8 cellular contexts compared by ENCODE assay signal in the genomic region with DNA sequence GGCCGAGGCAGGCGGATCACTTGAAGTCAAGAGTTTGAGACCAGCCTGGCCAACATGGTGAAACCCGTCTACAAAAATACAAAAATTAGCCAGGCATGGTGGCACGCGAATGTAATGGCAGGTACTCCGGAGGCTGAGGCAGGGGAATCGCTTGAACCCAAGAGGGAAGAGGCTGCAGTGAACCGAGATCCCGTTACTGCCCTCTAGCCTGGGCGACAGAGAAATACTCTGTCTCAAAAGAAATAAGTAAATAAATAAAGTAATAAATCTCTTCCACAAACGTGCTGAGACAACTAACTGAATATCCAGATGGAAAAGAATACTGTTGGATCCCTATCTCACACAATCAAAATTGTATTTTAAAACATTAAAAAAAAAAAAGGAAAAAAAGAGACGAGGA. TPM values are rescaled to one million over a fixed set of nuclear protein-coding genes. Genes with fewer than 3 reads are reported as not detected.
A peak's percentile ranks its signal among the peaks of the same experiment; 100 is the strongest.
DNase-seq lines count a peak whose midpoint lies in the region; ATAC-seq and TF ChIP-seq lines count a peak whose summit lies in the region.

No MANE protein-coding gene starts in this region.

- no peak for ATAC-seq in CD4-positive, alpha-beta T cell (ENCODE audit: poor library complexity)
- no peak for ATAC-seq in GM18517 (IDR thresholded peaks at IDR 0.05; ENCODE audit: unreplicated experiment)

- CTCF ChIA-PET in CD4-positive, alpha-beta T cell (lab: Charles Lee) = no interaction called here

- no peak overlapping the region for H3K27ac ChIP-seq in CD4-positive, alpha-beta T cell (ENCODE audit: low read depth, low read length)
- H3K27ac ChIP-seq in neutrophil = no peak overlapping the region

- TF ChIP-seq CTCF in CD4-positive, alpha-beta T cell (IDR thresholded peaks at IDR 0.05) = no peak
- TF ChIP-seq CTCF in epithelial cell of esophagus (IDR thresholded peaks at IDR 0.05; ENCODE audit: insufficient read depth, low read depth, low read length, missing control alignments) (no peak), neutrophil (IDR thresholded peaks at IDR 0.05) (no peak)

- H3K4me3 Mint-ChIP-seq in CD4-positive, alpha-beta T cell = peak overlapping the region; percentile 96

- peaks cover 7% of the 10 kb centered on the region for H3K9me3 ChIP-seq in CD4-positive, alpha-beta T cell (ENCODE audit: control insufficient read depth, low read length)
- H3K9me3 ChIP-seq in neutrophil = peaks cover 4% of the 10 kb centered on the region

- H3K27me3 Mint-ChIP-seq in CD4-positive, alpha-beta T cell = peaks cover 13% of the 10 kb centered on the region

- POLR2A ChIA-PET in CD4-positive, alpha-beta T cell (lab: Charles Lee) = interaction anchor here (0.6 kb wide), 1 partner anchor 54 kb away, joined by 3 read pairs; no protein-coding TSS in a partner anchor

- H3K36me3 ChIP-seq in neutrophil = no peaks in the 10 kb centered on the region

- intact Hi-C loops in CD4-positive, alpha-beta T cell (cut with DNase I, micrococcal nuclease) = loop anchor here (1.0 to 5.0 kb wide), 6 partner anchors 35 to 269 kb away; a partner anchor contains a TSS

- H3K27ac Mint-ChIP-seq in CD4-positive, alpha-beta T cell = peak overlapping the region; percentile 89

- H3K27me3 ChIP-seq in CD4-positive, alpha-beta T cell (ENCODE audit: control insufficient read depth, insufficient read depth, low read length) = no peaks in the 10 kb centered on the region
- H3K27me3 ChIP-seq in neutrophil = peaks cover 46% of the 10 kb centered on the region

- DNase-seq in CD4-positive, alpha-beta T cell = no peak
- DNase-seq in NCI-H2227 (lab: John Stamatoyannopoulos, UW; ENCODE audit: unreplicated experiment) = peak; percentile 36
- DNase-seq in epithelial cell of esophagus (ENCODE audit: low read depth) = no peak
- no peak for DNase-seq in RPMI8226
- no peak for DNase-seq in mucosa of gallbladder (ENCODE audit: low spot score)
- DNase-seq in SK-N-DZ (ENCODE audit: low spot score) = no peak

- peaks cover 35% of the 10 kb centered on the region for H3K4me1 Mint-ChIP-seq in CD4-positive, alpha-beta T cell (ENCODE audit: low read depth)

- peaks cover 9% of the 10 kb centered on the region for H3K9me3 Mint-ChIP-seq in CD4-positive, alpha-beta T cell

- peaks cover 13 to 18% of the 10 kb centered on the region in 2 experiments for H3K4me1 ChIP-seq in neutrophil (ENCODE audit: control insufficient read depth in 1 of 2, insufficient read depth in 1 of 2, low read depth in 1 of 2, low read length in 1 of 2)

- peaks cover 57% of the 10 kb centered on the region for H3K36me3 Mint-ChIP-seq in CD4-positive, alpha-beta T cell (ENCODE audit: low read depth)

- H3K4me3 ChIP-seq in epithelial cell of esophagus (ENCODE audit: low read length) (peak overlapping the region; percentile 92), neutrophil (ENCODE audit: low read depth in 1 of 2, low read length in 1 of 2) (peak overlapping the region; percentile 73 to 76)

RNA-seq across cellular contexts. Expression of a gene that starts 0.8 kb away (rescaled TPM):
- total RNA-seq in CD4-positive, alpha-beta T cell = 1 to 10 TPM; 2.0 to 2.7 TPM
- total RNA-seq in mucosa of gallbladder = 13.2 TPM
- polyA plus RNA-seq in SK-N-DZ (2014; cell fraction: cytosol; rRNA removed) = 1.1 and 1.4 TPM in 2 replicates
- polyA plus RNA-seq in SK-N-DZ (2014; cell fraction: nucleus; rRNA removed) = 0.40 and 1.5 TPM in 2 replicates

RNA-seq across cellular contexts. Expression of a gene that starts 34.9 kb away (rescaled TPM):
- 1 to 10 TPM; 4.5 to 5.6 TPM for total RNA-seq in CD4-positive, alpha-beta T cell
- 43.7 TPM for total RNA-seq in mucosa of gallbladder
- polyA plus RNA-seq in SK-N-DZ (2014; cell fraction: cytosol; rRNA removed) = 4.3 and 4.4 TPM in 2 replicates
- 5.2 and 7.4 TPM in 2 replicates for polyA plus RNA-seq in SK-N-DZ (2014; cell fraction: nucleus; rRNA removed)
